Comparison of ENCODE assay signal across 10 cellular contexts in the genomic region with DNA sequence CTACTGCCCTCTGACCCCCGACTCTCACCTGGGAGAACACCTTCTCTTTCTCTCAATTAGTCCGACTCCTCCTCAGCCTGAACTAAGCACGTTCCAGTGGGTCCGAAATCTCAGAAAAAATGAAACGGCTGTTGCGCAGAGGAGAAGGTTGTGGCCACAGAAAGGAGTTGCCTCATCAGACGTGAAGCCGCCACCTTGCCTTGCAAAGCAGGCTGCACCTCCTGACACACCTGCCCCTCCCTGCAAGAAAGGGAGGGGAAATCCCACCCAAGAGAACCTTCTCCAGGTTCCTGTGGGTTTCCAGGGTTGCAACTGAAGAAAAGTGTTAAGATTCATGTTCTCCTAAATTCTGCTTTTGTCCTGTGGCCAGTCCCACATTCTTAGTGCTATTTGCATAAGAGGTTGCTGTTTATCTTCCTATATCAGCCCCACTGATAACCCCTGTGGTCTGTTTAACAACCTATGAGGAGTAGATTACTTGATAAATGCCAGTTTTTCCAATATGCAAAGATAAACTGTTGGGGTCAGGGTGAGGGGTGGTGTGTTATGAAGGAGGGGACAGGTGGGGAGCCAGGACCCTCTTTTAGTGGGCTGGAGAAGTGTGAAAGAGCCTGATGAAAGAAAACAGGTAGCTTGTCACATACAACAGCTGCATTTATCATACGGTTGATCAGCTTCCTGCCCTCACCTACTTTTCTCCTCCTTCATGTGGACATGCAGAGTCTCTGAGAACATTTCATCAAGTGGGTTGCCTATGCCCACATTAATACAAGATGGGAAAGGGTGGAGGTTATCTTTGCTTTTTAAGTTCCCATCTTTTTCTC. TPM values are rescaled to one million over a fixed set of nuclear protein-coding genes. Genes with fewer than 3 reads are reported as not detected.
DNase-seq lines count a peak whose midpoint lies in the region; ATAC-seq and TF ChIP-seq lines count a peak whose summit lies in the region.
"Had no signal": no experiment of that assay in that cellular context is flagged by ENCODE, and none has a peak within 500 bp of the region (broad histone marks: within the 10 kb centered on the region; RNA-seq: fewer than 3 reads in every experiment).

No MANE protein-coding gene starts in this region.

- peaks cover 98 to 99% of the 10 kb centered on the region in 2 donors for H3K4me1 ChIP-seq in gastrocnemius medialis
- peaks cover 11% of the 10 kb centered on the region for H3K4me1 ChIP-seq in osteoblast (ENCODE audit: insufficient read depth, low read length)

- H3K9me3 ChIP-seq in gastrocnemius medialis (no peaks in the 10 kb centered on the region), osteoblast (ENCODE audit: low read depth, low read length) (no peaks in the 10 kb centered on the region)

- in situ Hi-C loops in gastrocnemius medialis (cut with MboI; ENCODE audit: low sequenced_read_pairs in 4 of 4) = no loop called here

- no peaks in the 10 kb centered on the region for H3K79me2 ChIP-seq in osteoblast (ENCODE audit: insufficient read depth, low read length)

- H3K36me3 ChIP-seq in gastrocnemius medialis = peaks cover 0 to 51% of the 10 kb centered on the region in 2 donors
- H3K36me3 ChIP-seq in osteoblast (ENCODE audit: insufficient read depth, low read length) = no peaks in the 10 kb centered on the region

- no peaks in the 10 kb centered on the region for H3K27me3 ChIP-seq in gastrocnemius medialis
- H3K27me3 ChIP-seq in osteoblast (ENCODE audit: insufficient read depth, low read length) = peaks cover 22% of the 10 kb centered on the region

- no peaks in the 10 kb centered on the region for H3K27me3 Mint-ChIP-seq in central memory CD8-positive, alpha-beta T cell

- peak overlapping the region; percentile 80 for H3K27ac Mint-ChIP-seq in central memory CD8-positive, alpha-beta T cell (ENCODE audit: low read depth)
- H3K27ac Mint-ChIP-seq: WTC11 had no signal

- TF ChIP-seq CTCF in gastrocnemius medialis (IDR thresholded peaks at IDR 0.05 in 4 of 5, conservative IDR thresholded peaks at IDR 0.05 in 1 of 5) (no peak), osteoblast (IDR thresholded peaks at IDR 0.05; ENCODE audit: extremely low read depth, low read depth, low read length) (no peak)

- H3K4me2 ChIP-seq in osteoblast (ENCODE audit: insufficient read depth, low read length) = no peak overlapping the region

- intact Hi-C loops in gastrocnemius medialis (cut with DNase I; ENCODE audit: low total_unique reads) = no loop called here

- no peaks in the 10 kb centered on the region for H4K20me1 ChIP-seq in osteoblast (ENCODE audit: insufficient read depth, low read length)

- DNase-seq in DMS153 treated with DMSO at 0.1 percent for 48 hours (lab: John Stamatoyannopoulos, UW; ENCODE audit: unreplicated experiment) = peak; percentile 47
- DNase-seq in DMS153 (lab: John Stamatoyannopoulos, UW) = no peak
- peak; percentile 64 for DNase-seq in NCI-H69 (lab: John Stamatoyannopoulos, UW)
- DNase-seq in central memory CD8-positive, alpha-beta T cell (ENCODE audit: low spot score in 2 of 2) = no peak
- no peak for DNase-seq in gastrocnemius medialis
- no peak for DNase-seq in GOT3 (lab: John Stamatoyannopoulos, UW)
- no peak for DNase-seq in NK-92 treated with Interleukin-12 subunit alpha and Interleukin-12 subunit beta, amount 100 ng/mL, for 24 hours (lab: John Stamatoyannopoulos, UW)
- DNase-seq in osteoblast (ENCODE audit: insufficient read length, low spot score, missing footprints) = no peak
- DNase-seq: cortex of kidney had no signal

- H3K9me3 Mint-ChIP-seq in central memory CD8-positive, alpha-beta T cell = no peaks in the 10 kb centered on the region
- H3K9me3 Mint-ChIP-seq: WTC11 had no signal

- ATAC-seq in central memory CD8-positive, alpha-beta T cell (replicated peaks; ENCODE audit: extremely low read depth, poor library complexity, severe bottlenecking) = no peak
- no peak for ATAC-seq in gastrocnemius medialis
- ATAC-seq: WTC11 had no signal

- H3K36me3 Mint-ChIP-seq in central memory CD8-positive, alpha-beta T cell (ENCODE audit: insufficient read depth) = peaks cover 5% of the 10 kb centered on the region
- H3K36me3 Mint-ChIP-seq: WTC11 had no signal

- peak overlapping the region; percentile 60 for H3K4me3 Mint-ChIP-seq in central memory CD8-positive, alpha-beta T cell
- H3K4me3 Mint-ChIP-seq: WTC11 had no signal

- H3K4me1 Mint-ChIP-seq in central memory CD8-positive, alpha-beta T cell = peaks cover 66% of the 10 kb centered on the region

- peak overlapping the region; percentile 94 to 99 (median 96) for H3K27ac ChIP-seq in gastrocnemius medialis
- H3K27ac ChIP-seq in osteoblast (ENCODE audit: low read depth, low read length) = no peak overlapping the region

- no peak for TF ChIP-seq POLR2A in gastrocnemius medialis (IDR thresholded peaks at IDR 0.05)

- no peak overlapping the region for H2AFZ ChIP-seq in osteoblast (ENCODE audit: low read length)

- H3K4me3 ChIP-seq in gastrocnemius medialis (peak overlapping the region; percentile 21 to 54 (median 49)), osteoblast (ENCODE audit: insufficient read depth, low read length) (no peak overlapping the region)

RNA-seq across cellular contexts. Expression of a gene that starts 18.2 kb away (rescaled TPM):
- total RNA-seq in gastrocnemius medialis (100 to 1,000 TPM; 156 to 250 (median 196) TPM), osteoblast (under 0.01 TPM in 1 of 2 replicates, not detected in the other)

Comparison
In these comparisons a context has a peak if more than half of its experiments do, and no peak if none do; other contexts are left out.
1. DNase-seq: peak in DMS153 treated with DMSO at 0.1 percent for 48 hours (single experiment) and NCI-H69 (single experiment); none in DMS153 (single experiment), central memory CD8-positive, alpha-beta T cell (0 of 2), gastrocnemius medialis (0 of 2), GOT3 (single experiment), NK-92 treated with Interleukin-12 subunit alpha and Interleukin-12 subunit beta, amount 100 ng/mL, for 24 hours (single experiment) and osteoblast (single experiment).
2. RNA of a gene that starts 18.2 kb away (total RNA-seq): 156 to 250 TPM in gastrocnemius medialis; under 0.01 TPM in osteoblast; every median in the first group is over 100 times any median in the second.